Comparison of ENCODE assay signal across 15 cellular contexts in the genomic region with DNA sequence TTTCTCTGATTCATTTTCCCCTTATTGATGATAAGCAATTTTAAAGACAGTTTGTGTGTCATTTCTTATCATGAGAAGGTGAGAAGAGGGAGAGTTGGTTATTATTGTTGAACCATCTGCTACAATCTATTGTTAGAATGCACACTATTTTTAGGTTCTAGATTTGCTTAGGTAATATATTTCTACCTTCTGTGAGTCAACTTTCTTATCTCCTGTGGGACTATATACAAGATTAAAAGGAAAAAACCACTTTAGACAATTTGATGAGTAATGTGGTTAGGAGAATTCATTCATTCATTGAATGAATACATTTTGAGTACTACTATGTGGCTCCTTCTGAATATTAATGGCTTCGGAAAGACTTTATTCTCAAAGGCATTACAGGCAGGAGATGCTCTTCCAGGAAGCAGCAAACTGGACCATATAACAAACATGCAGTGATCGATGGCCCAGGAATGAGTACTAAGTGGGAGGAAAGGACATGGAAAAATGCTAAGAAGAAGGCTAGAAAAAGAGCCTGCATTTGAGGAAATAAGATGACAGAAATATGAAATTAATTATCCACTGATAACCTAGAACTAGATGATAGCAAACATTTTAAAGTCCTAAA.
DNase-seq lines count a peak whose midpoint lies in the region; ATAC-seq and TF ChIP-seq lines count a peak whose summit lies in the region.
"Had no signal": no experiment of that assay in that cellular context is flagged by ENCODE, and none has a peak within 500 bp of the region (broad histone marks: within the 10 kb centered on the region; RNA-seq: fewer than 3 reads in every experiment).

No MANE protein-coding gene starts in this region.

- peaks cover 1% of the 10 kb centered on the region for H3K27me3 Mint-ChIP-seq in activated naive CD4-positive, alpha-beta T cell treated with anti-CD3 and anti-CD28 coated beads, Interleukin-2, amount 50 U/mL, for 24 hours
- peaks cover 38% of the 10 kb centered on the region for H3K27me3 Mint-ChIP-seq in activated naive CD4-positive, alpha-beta T cell treated with anti-CD3 and anti-CD28 coated beads, Interleukin-2, amount 10 ng/mL, durations not matched to agents 7 days and 5 days

- H3K4me1 Mint-ChIP-seq in activated naive CD4-positive, alpha-beta T cell treated with anti-CD3 and anti-CD28 coated beads, Interleukin-2, amount 50 U/mL, for 24 hours, result peaks cover 31% of the 10 kb centered on the region
- peaks cover 16% of the 10 kb centered on the region for H3K4me1 Mint-ChIP-seq in activated naive CD4-positive, alpha-beta T cell treated with anti-CD3 and anti-CD28 coated beads, Interleukin-2, amount 10 ng/mL, durations not matched to agents 7 days and 5 days
- H3K4me1 Mint-ChIP-seq in stimulated activated effector memory CD8-positive, alpha-beta T cell treated with anti-CD3 and anti-CD28 coated beads, Interleukin-12 subunit alpha, Interleukin-12 subunit beta, amount 100 ng/mL, for 72 hours, result peaks cover 17% of the 10 kb centered on the region
- H3K4me1 Mint-ChIP-seq: memory B cell had no signal

- TF ChIP-seq CTCF in brain microvascular endothelial cell (IDR thresholded peaks at IDR 0.05; ENCODE audit: low read depth, low read length, missing control alignments), result no peak

- no peaks in the 10 kb centered on the region for H3K27me3 ChIP-seq in brain microvascular endothelial cell (replicated peaks)

- ATAC-seq in HG03432 (IDR thresholded peaks at IDR 0.05; ENCODE audit: unreplicated experiment), result peak; percentile 62
- peak; percentile 62 for ATAC-seq in stimulated activated effector memory CD8-positive, alpha-beta T cell treated with anti-CD3 and anti-CD28 coated beads, Interleukin-12 subunit alpha, Interleukin-12 subunit beta, amount 100 ng/mL, for 72 hours
- no peak for ATAC-seq in GM19324 (IDR thresholded peaks at IDR 0.05; ENCODE audit: low FRiP score, unreplicated experiment)

- no peak for DNase-seq in activated naive CD4-positive, alpha-beta T cell treated with anti-CD3 and anti-CD28 coated beads, Interleukin-2, amount 10 ng/mL, durations not matched to agents 7 days and 5 days
- DNase-seq in brain microvascular endothelial cell, result peak; percentile 2
- DNase-seq in stimulated activated effector memory CD8-positive, alpha-beta T cell treated with anti-CD3 and anti-CD28 coated beads, Interleukin-12 subunit alpha, Interleukin-12 subunit beta, amount 100 ng/mL, for 72 hours (ENCODE audit: low spot score in 2 of 2), result no peak
- no peak for DNase-seq in ACHN
- DNase-seq in stimulated activated naive CD4-positive, alpha-beta T cell treated with Interleukin-2 at 50 U/mL for 16 hours (lab: John Stamatoyannopoulos, UW), result no peak
- DNase-seq: DMS153; NCI-H1694; NCI-H774; SHP77 treated with DMSO at 0.1 percent for 48 hours; stimulated activated CD4-positive, alpha-beta T cell treated with anti-CD3 and anti-CD28 coated beads, Interleukin-15, amount 100 ng/mL, for 24 hours had no signal

- H3K27ac Mint-ChIP-seq in activated naive CD4-positive, alpha-beta T cell treated with anti-CD3 and anti-CD28 coated beads, Interleukin-2, amount 50 U/mL, for 24 hours, result peak overlapping the region; percentile 91
- no peak overlapping the region for H3K27ac Mint-ChIP-seq in activated naive CD4-positive, alpha-beta T cell treated with anti-CD3 and anti-CD28 coated beads, Interleukin-2, amount 10 ng/mL, durations not matched to agents 7 days and 5 days
- H3K27ac Mint-ChIP-seq in stimulated activated effector memory CD8-positive, alpha-beta T cell treated with anti-CD3 and anti-CD28 coated beads, Interleukin-12 subunit alpha, Interleukin-12 subunit beta, amount 100 ng/mL, for 72 hours, result no peak overlapping the region
- H3K27ac Mint-ChIP-seq: memory B cell had no signal

- H3K4me3 ChIP-seq in brain microvascular endothelial cell (ENCODE audit: low read depth, low read length), result no peak overlapping the region

- H3K4me3 Mint-ChIP-seq in activated naive CD4-positive, alpha-beta T cell treated with anti-CD3 and anti-CD28 coated beads, Interleukin-2, amount 50 U/mL, for 24 hours, result peak overlapping the region; percentile 73
- H3K4me3 Mint-ChIP-seq in activated naive CD4-positive, alpha-beta T cell treated with anti-CD3 and anti-CD28 coated beads, Interleukin-2, amount 10 ng/mL, durations not matched to agents 7 days and 5 days, result no peak overlapping the region
- no peak overlapping the region for H3K4me3 Mint-ChIP-seq in stimulated activated effector memory CD8-positive, alpha-beta T cell treated with anti-CD3 and anti-CD28 coated beads, Interleukin-12 subunit alpha, Interleukin-12 subunit beta, amount 100 ng/mL, for 72 hours
- H3K4me3 Mint-ChIP-seq: central memory CD8-positive, alpha-beta T cell; memory B cell had no signal

- no peaks in the 10 kb centered on the region for H3K36me3 ChIP-seq in brain microvascular endothelial cell (replicated peaks)

- CTCF ChIA-PET in activated naive CD4-positive, alpha-beta T cell treated with anti-CD3 and anti-CD28 coated beads, Interleukin-2, amount 10 ng/mL, durations not matched to agents 7 days and 5 days (lab: Charles Lee), result no interaction called here

- H3K9me3 Mint-ChIP-seq in activated naive CD4-positive, alpha-beta T cell treated with anti-CD3 and anti-CD28 coated beads, Interleukin-2, amount 50 U/mL, for 24 hours, result peaks cover 5% of the 10 kb centered on the region
- no peaks in the 10 kb centered on the region for H3K9me3 Mint-ChIP-seq in activated naive CD4-positive, alpha-beta T cell treated with anti-CD3 and anti-CD28 coated beads, Interleukin-2, amount 10 ng/mL, durations not matched to agents 7 days and 5 days
- H3K9me3 Mint-ChIP-seq in stimulated activated effector memory CD8-positive, alpha-beta T cell treated with anti-CD3 and anti-CD28 coated beads, Interleukin-12 subunit alpha, Interleukin-12 subunit beta, amount 100 ng/mL, for 72 hours, result no peaks in the 10 kb centered on the region
- H3K9me3 Mint-ChIP-seq: central memory CD8-positive, alpha-beta T cell; memory B cell had no signal

- in situ Hi-C loops in brain microvascular endothelial cell (cut with HindIII; ENCODE audit: low pct_ligation_motif_present, low sequenced_read_pairs) (no loop called here), ACHN (cut with HindIII; ENCODE audit: low pct_ligation_motif_present, low pct_unique_long_range_greater_than_20kb, low sequenced_read_pairs) (no loop called here)

- H3K27ac ChIP-seq in brain microvascular endothelial cell, result no peak overlapping the region

- H3K36me3 Mint-ChIP-seq in activated naive CD4-positive, alpha-beta T cell treated with anti-CD3 and anti-CD28 coated beads, Interleukin-2, amount 50 U/mL, for 24 hours, result no peaks in the 10 kb centered on the region
- no peaks in the 10 kb centered on the region for H3K36me3 Mint-ChIP-seq in activated naive CD4-positive, alpha-beta T cell treated with anti-CD3 and anti-CD28 coated beads, Interleukin-2, amount 10 ng/mL, durations not matched to agents 7 days and 5 days
- peaks cover 6% of the 10 kb centered on the region for H3K36me3 Mint-ChIP-seq in stimulated activated effector memory CD8-positive, alpha-beta T cell treated with anti-CD3 and anti-CD28 coated beads, Interleukin-12 subunit alpha, Interleukin-12 subunit beta, amount 100 ng/mL, for 72 hours
- H3K36me3 Mint-ChIP-seq: memory B cell had no signal
